Comparison of ENCODE assay signal across 27 cellular contexts in the genomic region with DNA sequence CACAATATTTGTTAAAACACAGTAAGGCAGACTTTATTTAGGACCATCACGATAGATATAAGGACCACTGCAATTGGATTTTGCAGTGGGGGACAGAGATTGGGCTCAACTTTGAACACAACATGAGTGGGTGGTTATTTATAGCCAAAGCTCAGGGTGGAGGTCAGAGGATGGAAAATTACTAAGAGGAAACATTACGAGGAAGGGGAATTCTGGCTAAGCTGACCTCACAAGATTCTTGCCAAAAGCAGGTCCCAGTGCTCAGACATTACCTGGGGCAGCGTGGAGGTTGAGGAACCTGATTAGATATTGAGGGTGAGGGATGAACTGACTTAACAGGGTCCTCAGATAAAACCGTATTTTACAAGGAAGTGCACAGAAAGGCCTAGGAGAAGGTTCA.
"Had no signal": no experiment of that assay in that cellular context is flagged by ENCODE, and none has a peak within 500 bp of the region (broad histone marks: within the 10 kb centered on the region; RNA-seq: fewer than 3 reads in every experiment).

No MANE protein-coding gene starts in this region.

- H3K4me1 ChIP-seq: ascending aorta, breast epithelium had no signal

- FAIRE-seq: TTC549 had no signal

- DNase-seq: activated B cell treated with CpG ODN at 0.5 μM for 24 hours; activated CD4-positive, alpha-beta memory T cell treated with anti-CD3 and anti-CD28 coated beads, Interleukin-2, amount 10 ng/mL, durations not matched to agents 7 days and 5 days; activated CD4-positive, alpha-beta T cell treated with anti-CD3 and anti-CD28 coated beads for 4 hours; activated CD4-positive, alpha-beta T cell treated with anti-CD3 and anti-CD28 coated beads, Interleukin-2, amount 10 ng/mL, durations not matched to agents 7 days and 5 days; activated CD4-positive, alpha-beta T cell treated with anti-CD3 and anti-CD28 coated beads, Interleukin-2, amount 50 U/mL, for 48 hours; activated CD4-positive, CD25-positive, alpha-beta regulatory T cell treated with anti-CD3 and anti-CD28 coated beads, Interleukin-2, amount 50 U/mL, for 72 hours; activated CD8-positive, alpha-beta memory T cell treated with anti-CD3 and anti-CD28 coated beads, Interleukin-2, amount 50 U/mL, for 4 hours; activated effector memory CD4-positive, alpha-beta T cell treated with Interleukin-2 at 50 U/mL for 16 hours; activated gamma-delta T cell; activated naive CD4-positive, alpha-beta T cell treated with anti-CD3 and anti-CD28 coated beads, Interleukin-2, amount 10 ng/mL, durations not matched to agents 7 days and 5 days; activated naive CD4-positive, alpha-beta T cell treated with Interleukin-2 at 50 U/mL for 16 hours; activated naive CD8-positive, alpha-beta T cell treated with anti-CD3 and anti-CD28 coated beads, Interleukin-2, amount 10 ng/mL, durations not matched to agents 7 days and 5 days; activated naive CD8-positive, alpha-beta T cell treated with anti-CD3 and anti-CD28 coated beads, Interleukin-2, amount 50 U/mL, for 24 hours; activated T-cell treated with anti-CD3 and anti-CD28 coated beads for 4 hours; activated T-cell treated with anti-CD3 and anti-CD28 coated beads, Interleukin-2, amount 50 U/mL, for 1 hour; activated T-cell treated with anti-CD3 and anti-CD28 coated beads, Interleukin-2, amount 50 U/mL, for 48 hours; amygdala; anterior cingulate cortex; brain microvascular endothelial cell; central memory CD4-positive, alpha-beta T cell; T-helper 1 cell; T-helper 2 cell; T-helper 9 cell had no signal

- H3K36me3 ChIP-seq: ascending aorta, brain microvascular endothelial cell, breast epithelium had no signal

- ATAC-seq: activated naive CD8-positive, alpha-beta T cell treated with anti-CD3 and anti-CD28 coated beads, Interleukin-2, amount 50 U/mL, for 24 hours had no signal

- H3K27me3 ChIP-seq: ascending aorta, brain microvascular endothelial cell, breast epithelium had no signal

- H3K4me3 ChIP-seq: ascending aorta, breast epithelium had no signal

- H3K9me3 ChIP-seq: ascending aorta, breast epithelium had no signal

- H3K27ac ChIP-seq: ascending aorta, brain microvascular endothelial cell, breast epithelium, VCaP had no signal
